24 cellular contexts compared by ENCODE assay signal in the genomic region with DNA sequence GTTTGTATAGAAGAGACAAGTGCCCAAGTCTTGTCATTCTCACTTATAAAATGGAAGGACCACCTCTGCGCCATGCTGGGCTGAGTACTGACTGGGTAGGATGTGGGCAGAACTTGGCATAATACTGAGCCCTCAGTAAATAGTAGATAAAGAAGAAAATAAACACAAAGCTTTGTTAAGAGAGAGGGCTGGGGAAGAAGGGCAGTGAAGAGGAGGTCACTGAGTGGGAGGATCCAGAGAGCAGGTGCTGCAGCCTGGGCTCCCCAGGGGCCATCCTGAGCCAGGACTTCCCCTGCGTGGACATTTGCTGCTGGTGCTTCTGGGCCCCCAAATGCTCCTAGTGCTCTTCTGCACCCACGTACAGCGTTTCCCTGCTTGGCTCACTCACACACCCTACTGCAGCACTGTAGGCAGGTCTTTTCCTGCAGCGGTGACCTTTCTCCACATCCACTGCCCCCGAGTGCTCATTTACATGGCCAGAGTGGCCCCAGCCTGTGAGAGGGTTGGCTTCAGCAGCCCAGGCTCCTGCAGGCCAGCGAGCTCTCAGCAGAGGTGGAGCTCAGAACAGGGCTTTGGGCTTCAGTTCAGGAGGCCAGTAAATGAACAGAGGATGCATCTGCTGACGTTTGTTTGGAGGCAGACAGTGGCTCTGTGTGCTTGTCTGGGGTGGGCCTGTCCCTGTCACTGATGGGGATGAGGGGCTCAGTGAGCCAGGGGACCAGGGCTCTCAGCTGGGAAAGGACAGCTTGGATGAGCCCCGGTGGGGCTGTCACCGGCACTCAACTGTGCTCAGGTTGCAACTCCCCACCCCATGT.
DNase-seq lines count a peak whose midpoint lies in the region; ATAC-seq and TF ChIP-seq lines count a peak whose summit lies in the region.
"Had no signal": no experiment of that assay in that cellular context is flagged by ENCODE, and none has a peak within 500 bp of the region (broad histone marks: within the 10 kb centered on the region; RNA-seq: fewer than 3 reads in every experiment).

No MANE protein-coding gene starts in this region.

- no peaks in the 10 kb centered on the region for H3K79me2 ChIP-seq in trophoblast cell (ENCODE audit: control insufficient read depth, insufficient read depth, low read length, poor library complexity)

- no peaks in the 10 kb centered on the region for H3K36me3 Mint-ChIP-seq in activated naive CD4-positive, alpha-beta T cell treated with anti-CD3 and anti-CD28 coated beads, Interleukin-2, amount 10 ng/mL, durations not matched to agents 7 days and 5 days
- H3K36me3 Mint-ChIP-seq in neural crest cell (ENCODE audit: low read depth), result peaks cover 6% of the 10 kb centered on the region
- H3K36me3 Mint-ChIP-seq: CD4-positive, CD25-positive, alpha-beta regulatory T cell had no signal

- no peaks in the 10 kb centered on the region for H3K4me1 ChIP-seq in trophoblast cell (ENCODE audit: control insufficient read depth in 1 of 2, insufficient read depth in 2 of 2, low read length in 2 of 2)
- H3K4me1 ChIP-seq: heart left ventricle, vagina had no signal

- no peak overlapping the region for H2BK120ac ChIP-seq in trophoblast cell (ENCODE audit: insufficient read depth, low read length, poor library complexity)

- ATAC-seq in Right ventricle myocardium superior (ENCODE audit: poor library complexity), result no peak
- ATAC-seq in GM21367 (IDR thresholded peaks at IDR 0.05; ENCODE audit: unreplicated experiment), result no peak
- ATAC-seq: activated CD8-positive, alpha-beta T cell treated with anti-CD3 and anti-CD28 coated beads, Interleukin-2, amount 10 ng/mL, durations not matched to agents 7 days and 5 days; activated T-cell treated with anti-CD3 and anti-CD28 coated beads, Interleukin-2, amount 50 U/mL, for 4 hours; heart left ventricle; left ventricle myocardium superior had no signal

- H2BK12ac ChIP-seq in trophoblast cell (ENCODE audit: low read length), result no peak overlapping the region

- no peak overlapping the region for H2AK5ac ChIP-seq in trophoblast cell (ENCODE audit: low read length)

- no peak overlapping the region for H3K4ac ChIP-seq in trophoblast cell (ENCODE audit: low read depth, low read length)

- H2BK5ac ChIP-seq in trophoblast cell (ENCODE audit: low read depth, low read length, poor library complexity), result no peak overlapping the region

- H3K36me3 ChIP-seq in trophoblast cell (ENCODE audit: control insufficient read depth in 1 of 2, insufficient read depth in 2 of 2, low read length in 2 of 2), result no peaks in the 10 kb centered on the region
- H3K36me3 ChIP-seq: heart left ventricle, neutrophil, vagina had no signal

- no peak overlapping the region for H3K23ac ChIP-seq in trophoblast cell (ENCODE audit: low read length)

- no peaks in the 10 kb centered on the region for H3K4me1 Mint-ChIP-seq in activated naive CD4-positive, alpha-beta T cell treated with anti-CD3 and anti-CD28 coated beads, Interleukin-2, amount 10 ng/mL, durations not matched to agents 7 days and 5 days
- H3K4me1 Mint-ChIP-seq in neural crest cell, result peaks cover 16% of the 10 kb centered on the region
- H3K4me1 Mint-ChIP-seq: CD4-positive, CD25-positive, alpha-beta regulatory T cell had no signal

- H3K4me3 ChIP-seq in trophoblast cell (ENCODE audit: low read depth, low read length), result no peak overlapping the region
- H3K4me3 ChIP-seq: heart left ventricle, SK-N-MC, vagina had no signal

- H3K9ac ChIP-seq in trophoblast cell (ENCODE audit: low read length), result no peak overlapping the region

- H3K27me3 Mint-ChIP-seq in activated naive CD4-positive, alpha-beta T cell treated with anti-CD3 and anti-CD28 coated beads, Interleukin-2, amount 10 ng/mL, durations not matched to agents 7 days and 5 days, result peaks cover 4% of the 10 kb centered on the region
- peaks cover 23% of the 10 kb centered on the region for H3K27me3 Mint-ChIP-seq in neural crest cell (ENCODE audit: low read depth)
- H3K27me3 Mint-ChIP-seq: CD4-positive, CD25-positive, alpha-beta regulatory T cell had no signal

- H3K9me3 Mint-ChIP-seq in activated naive CD4-positive, alpha-beta T cell treated with anti-CD3 and anti-CD28 coated beads, Interleukin-2, amount 10 ng/mL, durations not matched to agents 7 days and 5 days, result peaks cover 4% of the 10 kb centered on the region
- peaks cover 2% of the 10 kb centered on the region for H3K9me3 Mint-ChIP-seq in neural crest cell
- H3K9me3 Mint-ChIP-seq: activated T-cell treated with anti-CD3 and anti-CD28 coated beads, Interleukin-2, amount 50 U/mL, for 4 hours had no signal

- H2AFZ ChIP-seq in trophoblast cell (ENCODE audit: insufficient read depth, low read length, poor library complexity), result no peak overlapping the region

- H3K27ac Mint-ChIP-seq in activated naive CD4-positive, alpha-beta T cell treated with anti-CD3 and anti-CD28 coated beads, Interleukin-2, amount 10 ng/mL, durations not matched to agents 7 days and 5 days, result no peak overlapping the region
- no peak overlapping the region for H3K27ac Mint-ChIP-seq in neural crest cell (ENCODE audit: unreplicated experiment)
- H3K27ac Mint-ChIP-seq: activated CD8-positive, alpha-beta T cell treated with anti-CD3 and anti-CD28 coated beads, Interleukin-2, amount 10 ng/mL, durations not matched to agents 7 days and 5 days had no signal

- peak; percentile 11 for DNase-seq in activated naive CD4-positive, alpha-beta T cell treated with anti-CD3 and anti-CD28 coated beads, Interleukin-2, amount 10 ng/mL, durations not matched to agents 7 days and 5 days
- DNase-seq in activated naive CD4-positive, alpha-beta T cell (lab: John Stamatoyannopoulos, UW), result no peak
- DNase-seq in NCI-H2196 (lab: John Stamatoyannopoulos, UW; ENCODE audit: unreplicated experiment) (peak; percentile 54), neural crest cell (ENCODE audit: low read depth, low spot score) (no peak), trophoblast cell (no peak), Right ventricle myocardium superior (no peak), KG1 (lab: John Stamatoyannopoulos, UW) (no peak)
- DNase-seq: activated CD8-positive, alpha-beta T cell treated with anti-CD3 and anti-CD28 coated beads, Interleukin-2, amount 10 ng/mL, durations not matched to agents 7 days and 5 days; activated naive CD4-positive, alpha-beta T cell treated with anti-CD3 and anti-CD28 coated beads, Interleukin-2, amount 50 U/mL, for 16 hours; activated T-cell treated with anti-CD3 and anti-CD28 coated beads, Interleukin-2, amount 50 U/mL, for 4 hours; anterior cingulate cortex; CD4-positive, CD25-positive, alpha-beta regulatory T cell; central memory CD4-positive, alpha-beta T cell; DMS79 treated with DMSO at 0.1 percent for 48 hours; Kasumi-1; left ventricle myocardium superior; NCI-H1048; NK-92 treated with Interleukin-12 subunit alpha and Interleukin-12 subunit beta, amount 100 ng/mL, for 24 hours; T-helper 2 cell had no signal

- WGBS in trophoblast cell (ENCODE audit: extremely low coverage, insufficient coverage, insufficient read length), result no CpG with 5 or more reads among the region's 10 CpGs

- no peak overlapping the region for H3K4me2 ChIP-seq in trophoblast cell (ENCODE audit: low read length)

- H3K14ac ChIP-seq in trophoblast cell (ENCODE audit: low read length), result no peak overlapping the region

- no peaks in the 10 kb centered on the region for H3K27me3 ChIP-seq in trophoblast cell (ENCODE audit: insufficient read depth, low read length)
- H3K27me3 ChIP-seq: neutrophil, vagina had no signal

- no peak overlapping the region for H4K8ac ChIP-seq in trophoblast cell (ENCODE audit: low read depth, low read length)

- H3K27ac ChIP-seq in trophoblast cell (ENCODE audit: low read depth, low read length), result no peak overlapping the region
- H3K27ac ChIP-seq: heart left ventricle, neutrophil, SK-N-MC, vagina had no signal

- H4K91ac ChIP-seq in trophoblast cell (ENCODE audit: low read depth, low read length), result no peak overlapping the region

- no peak overlapping the region for H3K18ac ChIP-seq in trophoblast cell (ENCODE audit: low read length)

- peaks cover 11% of the 10 kb centered on the region for H3K9me3 ChIP-seq in trophoblast cell (ENCODE audit: insufficient read depth, low read depth, low read length)
- H3K9me3 ChIP-seq: heart left ventricle, neutrophil, vagina had no signal

- CTCF ChIA-PET in activated naive CD4-positive, alpha-beta T cell treated with anti-CD3 and anti-CD28 coated beads, Interleukin-2, amount 10 ng/mL, durations not matched to agents 7 days and 5 days (lab: Charles Lee), result no interaction called here

- intact Hi-C loops in Right ventricle myocardium superior (cut with DNase I), result no loop called here

- H3K79me1 ChIP-seq in trophoblast cell (ENCODE audit: low read length), result no peaks in the 10 kb centered on the region

- H4K12ac ChIP-seq in trophoblast cell (ENCODE audit: low read depth, low read length), result no peak overlapping the region

- H3K4me3 Mint-ChIP-seq in activated naive CD4-positive, alpha-beta T cell treated with anti-CD3 and anti-CD28 coated beads, Interleukin-2, amount 10 ng/mL, durations not matched to agents 7 days and 5 days, result no peak overlapping the region
- peak overlapping the region; percentile 72 for H3K4me3 Mint-ChIP-seq in neural crest cell
- H3K4me3 Mint-ChIP-seq: activated CD8-positive, alpha-beta T cell treated with anti-CD3 and anti-CD28 coated beads, Interleukin-2, amount 10 ng/mL, durations not matched to agents 7 days and 5 days; activated T-cell treated with anti-CD3 and anti-CD28 coated beads, Interleukin-2, amount 50 U/mL, for 4 hours; CD4-positive, CD25-positive, alpha-beta regulatory T cell had no signal

- TF ChIP-seq CTCF in neural crest cell (conservative IDR thresholded peaks at IDR 0.05), result no peak

Comparison
In these comparisons a context has a peak if more than half of its experiments do, and no peak if none do; other contexts are left out.
1. DNase-seq: peak in activated naive CD4-positive, alpha-beta T cell treated with anti-CD3 and anti-CD28 coated beads, Interleukin-2, amount 10 ng/mL, durations not matched to agents 7 days and 5 days (single experiment) and NCI-H2196 (single experiment); none in activated naive CD4-positive, alpha-beta T cell (0 of 4), neural crest cell (single experiment), trophoblast cell (0 of 2), Right ventricle myocardium superior (single experiment) and KG1 (single experiment).